1 cellular context compared by ENCODE assay signal in the genomic region with DNA sequence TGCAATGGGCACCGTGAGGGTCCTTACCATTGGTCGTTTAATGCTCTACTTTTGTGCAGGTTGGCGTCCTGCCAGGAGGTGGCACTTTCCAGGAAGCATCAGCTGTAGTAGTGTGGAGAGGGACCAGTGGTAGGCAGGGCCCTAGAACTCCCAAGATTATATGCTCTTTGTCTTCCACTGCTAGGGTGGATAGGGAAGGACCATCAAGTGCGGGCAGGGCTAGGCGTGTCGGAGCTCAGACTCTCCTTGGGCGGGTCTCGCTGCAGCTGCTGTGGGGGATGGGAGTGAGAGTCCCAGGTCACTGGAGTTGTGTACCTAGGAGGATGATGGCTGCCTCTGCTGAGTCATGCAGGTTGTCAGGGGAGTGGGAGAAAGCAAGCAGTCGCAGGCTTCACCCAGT.
TF ChIP-seq lines count a peak whose summit lies in the region.

No MANE protein-coding gene starts in this region.

TF ChIP-seq in HepG2, 621 proteins besides CTCF, POLR2A, EP300 and RAD21 (continued from another document):
- TF ChIP-seq, protein P1, sequence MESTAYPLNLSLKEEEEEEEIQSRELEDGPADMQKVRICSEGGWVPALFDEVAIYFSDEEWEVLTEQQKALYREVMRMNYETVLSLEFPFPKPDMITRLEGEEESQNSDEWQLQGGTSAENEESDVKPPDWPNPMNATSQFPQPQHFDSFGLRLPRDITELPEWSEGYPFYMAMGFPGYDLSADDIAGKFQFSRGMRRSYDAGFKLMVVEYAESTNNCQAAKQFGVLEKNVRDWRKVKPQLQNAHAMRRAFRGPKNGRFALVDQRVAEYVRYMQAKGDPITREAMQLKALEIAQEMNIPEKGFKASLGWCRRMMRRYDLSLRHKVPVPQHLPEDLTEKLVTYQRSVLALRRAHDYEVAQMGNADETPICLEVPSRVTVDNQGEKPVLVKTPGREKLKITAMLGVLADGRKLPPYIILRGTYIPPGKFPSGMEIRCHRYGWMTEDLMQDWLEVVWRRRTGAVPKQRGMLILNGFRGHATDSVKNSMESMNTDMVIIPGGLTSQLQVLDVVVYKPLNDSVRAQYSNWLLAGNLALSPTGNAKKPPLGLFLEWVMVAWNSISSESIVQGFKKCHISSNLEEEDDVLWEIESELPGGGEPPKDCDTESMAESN (CRISPR knock-in tag; conservative IDR thresholded peaks at IDR 0.05), result no peak
- 0 out of 2 replicates have a peak, but pooled peaks have one; percentile 15 for TF ChIP-seq NFE2L2 (IDR thresholded peaks at IDR 0.05; ENCODE audit: low read length)
- TF ChIP-seq FOSL2 (CRISPR knock-in tag; IDR thresholded peaks at IDR 0.05), result 0 out of 2 replicates have a peak, but pooled peaks have one; percentile 7
- TF ChIP-seq KAT2B (IDR thresholded peaks at IDR 0.05; ENCODE audit: borderline replicate concordance, low read depth, low read length), result no peak
- TF ChIP-seq ZNF24 (IDR thresholded peaks at IDR 0.05), result no peak
- TF ChIP-seq, protein P2, sequence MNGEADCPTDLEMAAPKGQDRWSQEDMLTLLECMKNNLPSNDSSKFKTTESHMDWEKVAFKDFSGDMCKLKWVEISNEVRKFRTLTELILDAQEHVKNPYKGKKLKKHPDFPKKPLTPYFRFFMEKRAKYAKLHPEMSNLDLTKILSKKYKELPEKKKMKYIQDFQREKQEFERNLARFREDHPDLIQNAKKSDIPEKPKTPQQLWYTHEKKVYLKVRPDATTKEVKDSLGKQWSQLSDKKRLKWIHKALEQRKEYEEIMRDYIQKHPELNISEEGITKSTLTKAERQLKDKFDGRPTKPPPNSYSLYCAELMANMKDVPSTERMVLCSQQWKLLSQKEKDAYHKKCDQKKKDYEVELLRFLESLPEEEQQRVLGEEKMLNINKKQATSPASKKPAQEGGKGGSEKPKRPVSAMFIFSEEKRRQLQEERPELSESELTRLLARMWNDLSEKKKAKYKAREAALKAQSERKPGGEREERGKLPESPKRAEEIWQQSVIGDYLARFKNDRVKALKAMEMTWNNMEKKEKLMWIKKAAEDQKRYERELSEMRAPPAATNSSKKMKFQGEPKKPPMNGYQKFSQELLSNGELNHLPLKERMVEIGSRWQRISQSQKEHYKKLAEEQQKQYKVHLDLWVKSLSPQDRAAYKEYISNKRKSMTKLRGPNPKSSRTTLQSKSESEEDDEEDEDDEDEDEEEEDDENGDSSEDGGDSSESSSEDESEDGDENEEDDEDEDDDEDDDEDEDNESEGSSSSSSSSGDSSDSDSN (CRISPR knock-in tag; IDR thresholded peaks at IDR 0.05), result no peak
- no peak for TF ChIP-seq SSRP1 (CRISPR knock-in tag; IDR thresholded peaks at IDR 0.05)
- TF ChIP-seq ZFP82 (CRISPR knock-in tag; IDR thresholded peaks at IDR 0.05; ENCODE audit: borderline replicate concordance), result no peak
